ENCODE assay signal across 1 cellular context in the genomic region with DNA sequence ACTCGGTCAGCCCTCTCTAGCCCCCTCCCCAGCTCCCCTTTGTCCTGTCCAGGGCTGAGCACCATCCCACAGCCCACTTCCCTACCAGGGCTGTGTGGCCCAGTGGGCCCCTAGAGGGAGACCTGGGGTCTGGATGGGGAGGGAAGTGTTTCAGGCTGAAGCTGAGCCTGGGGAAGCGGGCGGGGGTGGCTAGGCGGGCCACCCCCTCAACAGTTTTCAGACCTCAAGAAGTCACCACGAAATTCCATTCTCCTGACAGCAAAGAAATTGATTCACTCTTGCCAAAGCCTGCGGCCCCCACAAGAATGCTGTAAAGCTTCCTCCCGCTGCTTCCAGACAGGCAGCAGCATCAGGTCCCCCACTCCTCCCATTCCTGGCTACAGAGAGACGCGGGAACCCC.
TF ChIP-seq lines count a peak whose summit lies in the region.

No MANE protein-coding gene starts in this region.

TF ChIP-seq in SK-N-SH, 30 proteins besides CTCF, POLR2A, EP300 and RAD21 (continued from another document):
- TF ChIP-seq, protein P1, sequence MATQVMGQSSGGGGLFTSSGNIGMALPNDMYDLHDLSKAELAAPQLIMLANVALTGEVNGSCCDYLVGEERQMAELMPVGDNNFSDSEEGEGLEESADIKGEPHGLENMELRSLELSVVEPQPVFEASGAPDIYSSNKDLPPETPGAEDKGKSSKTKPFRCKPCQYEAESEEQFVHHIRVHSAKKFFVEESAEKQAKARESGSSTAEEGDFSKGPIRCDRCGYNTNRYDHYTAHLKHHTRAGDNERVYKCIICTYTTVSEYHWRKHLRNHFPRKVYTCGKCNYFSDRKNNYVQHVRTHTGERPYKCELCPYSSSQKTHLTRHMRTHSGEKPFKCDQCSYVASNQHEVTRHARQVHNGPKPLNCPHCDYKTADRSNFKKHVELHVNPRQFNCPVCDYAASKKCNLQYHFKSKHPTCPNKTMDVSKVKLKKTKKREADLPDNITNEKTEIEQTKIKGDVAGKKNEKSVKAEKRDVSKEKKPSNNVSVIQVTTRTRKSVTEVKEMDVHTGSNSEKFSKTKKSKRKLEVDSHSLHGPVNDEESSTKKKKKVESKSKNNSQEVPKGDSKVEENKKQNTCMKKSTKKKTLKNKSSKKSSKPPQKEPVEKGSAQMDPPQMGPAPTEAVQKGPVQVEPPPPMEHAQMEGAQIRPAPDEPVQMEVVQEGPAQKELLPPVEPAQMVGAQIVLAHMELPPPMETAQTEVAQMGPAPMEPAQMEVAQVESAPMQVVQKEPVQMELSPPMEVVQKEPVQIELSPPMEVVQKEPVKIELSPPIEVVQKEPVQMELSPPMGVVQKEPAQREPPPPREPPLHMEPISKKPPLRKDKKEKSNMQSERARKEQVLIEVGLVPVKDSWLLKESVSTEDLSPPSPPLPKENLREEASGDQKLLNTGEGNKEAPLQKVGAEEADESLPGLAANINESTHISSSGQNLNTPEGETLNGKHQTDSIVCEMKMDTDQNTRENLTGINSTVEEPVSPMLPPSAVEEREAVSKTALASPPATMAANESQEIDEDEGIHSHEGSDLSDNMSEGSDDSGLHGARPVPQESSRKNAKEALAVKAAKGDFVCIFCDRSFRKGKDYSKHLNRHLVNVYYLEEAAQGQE (IDR thresholded peaks at IDR 0.05; ENCODE audit: low read depth, low read length), result 0 out of 2 replicates have a peak, but pooled peaks have one; percentile 23
- TF ChIP-seq RCOR1 (IDR thresholded peaks at IDR 0.05; ENCODE audit: low read length) (no peak), SIN3A (IDR thresholded peaks at IDR 0.05; ENCODE audit: borderline replicate concordance, low read depth, low read length) (peak; percentile 56; the same call in 1 of the 2 replicates), POLR2AphosphoS5 (IDR thresholded peaks at IDR 0.05; ENCODE audit: low read depth, low read length) (peak; percentile 21; the same call in 1 of the 2 replicates), CHD2 (IDR thresholded peaks at IDR 0.05; ENCODE audit: low read length, partially characterized antibody) (no peak), YY1 (IDR thresholded peaks at IDR 0.05; ENCODE audit: low read depth) (no peak), SMC3 (IDR thresholded peaks at IDR 0.05; ENCODE audit: low read depth, low read length) (no peak), NFIC (IDR thresholded peaks at IDR 0.05; ENCODE audit: borderline replicate concordance) (peak; percentile 86), RFX5 (IDR thresholded peaks at IDR 0.05; ENCODE audit: low read length) (no peak), TAF1 (IDR thresholded peaks at IDR 0.05; ENCODE audit: borderline replicate concordance, low read depth, low read length) (peak; percentile 13; the same call in 1 of the 2 replicates)
- TF ChIP-seq, protein P2, sequence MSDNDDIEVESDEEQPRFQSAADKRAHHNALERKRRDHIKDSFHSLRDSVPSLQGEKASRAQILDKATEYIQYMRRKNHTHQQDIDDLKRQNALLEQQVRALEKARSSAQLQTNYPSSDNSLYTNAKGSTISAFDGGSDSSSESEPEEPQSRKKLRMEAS (IDR thresholded peaks at IDR 0.05; ENCODE audit: low read depth), result peak; percentile 80
- TF ChIP-seq, protein P3, sequence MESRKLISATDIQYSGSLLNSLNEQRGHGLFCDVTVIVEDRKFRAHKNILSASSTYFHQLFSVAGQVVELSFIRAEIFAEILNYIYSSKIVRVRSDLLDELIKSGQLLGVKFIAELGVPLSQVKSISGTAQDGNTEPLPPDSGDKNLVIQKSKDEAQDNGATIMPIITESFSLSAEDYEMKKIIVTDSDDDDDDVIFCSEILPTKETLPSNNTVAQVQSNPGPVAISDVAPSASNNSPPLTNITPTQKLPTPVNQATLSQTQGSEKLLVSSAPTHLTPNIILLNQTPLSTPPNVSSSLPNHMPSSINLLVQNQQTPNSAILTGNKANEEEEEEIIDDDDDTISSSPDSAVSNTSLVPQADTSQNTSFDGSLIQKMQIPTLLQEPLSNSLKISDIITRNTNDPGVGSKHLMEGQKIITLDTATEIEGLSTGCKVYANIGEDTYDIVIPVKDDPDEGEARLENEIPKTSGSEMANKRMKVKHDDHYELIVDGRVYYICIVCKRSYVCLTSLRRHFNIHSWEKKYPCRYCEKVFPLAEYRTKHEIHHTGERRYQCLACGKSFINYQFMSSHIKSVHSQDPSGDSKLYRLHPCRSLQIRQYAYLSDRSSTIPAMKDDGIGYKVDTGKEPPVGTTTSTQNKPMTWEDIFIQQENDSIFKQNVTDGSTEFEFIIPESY (IDR thresholded peaks at IDR 0.05; ENCODE audit: borderline replicate concordance, low read depth), result no peak
